24 cellular contexts compared by ENCODE assay signal in genomic region chr6:113620372-113620771, GRCh38.
"Had no signal": no experiment of that assay in that cellular context is flagged by ENCODE, and none has a peak within 500 bp of the region (broad histone marks: within the 10 kb centered on the region; RNA-seq: fewer than 3 reads in every experiment).

No MANE protein-coding gene starts in this region.

- ATAC-seq: body of pancreas; left lobe of liver; natural killer cell treated with Interleukin-12 subunit alpha and Interleukin-12 subunit beta and Interleukin-15 and Interleukin-18, amount 100 ng/mL, for 72 hours had no signal

- H3K9me3 Mint-ChIP-seq: activated B cell treated with CpG ODN at 0.5 μM for 24 hours; activated CD4-positive, alpha-beta memory T cell treated with anti-CD3 and anti-CD28 coated beads, Interleukin-2, amount 10 ng/mL, durations not matched to agents 7 days and 5 days; activated naive CD4-positive, alpha-beta T cell treated with anti-CD3 and anti-CD28 coated beads, Interleukin-2, amount 10 ng/mL, durations not matched to agents 7 days and 5 days; immature natural killer cell; mesothelial cell of epicardium; T-helper 1 cell treated with Interleukin-12 subunit alpha and Interleukin-12 subunit beta and Interleukin-4 antibody, amounts not matched to agents 30 μg/mL and 1 μg/mL, for 36 hours had no signal

- H3K4me3 Mint-ChIP-seq: activated B cell treated with CpG ODN at 0.5 μM for 24 hours; activated CD4-positive, alpha-beta memory T cell treated with anti-CD3 and anti-CD28 coated beads, Interleukin-2, amount 10 ng/mL, durations not matched to agents 7 days and 5 days; activated naive CD4-positive, alpha-beta T cell treated with anti-CD3 and anti-CD28 coated beads, Interleukin-2, amount 10 ng/mL, durations not matched to agents 7 days and 5 days; immature natural killer cell; mesothelial cell of epicardium; natural killer cell treated with Interleukin-12 subunit alpha and Interleukin-12 subunit beta and Interleukin-15 and Interleukin-18, amount 100 ng/mL, for 72 hours; T-helper 1 cell treated with Interleukin-12 subunit alpha and Interleukin-12 subunit beta and Interleukin-4 antibody, amounts not matched to agents 30 μg/mL and 1 μg/mL, for 36 hours had no signal

- H3K36me3 Mint-ChIP-seq: activated naive CD4-positive, alpha-beta T cell treated with anti-CD3 and anti-CD28 coated beads, Interleukin-2, amount 10 ng/mL, durations not matched to agents 7 days and 5 days; immature natural killer cell; mesothelial cell of epicardium; natural killer cell treated with Interleukin-12 subunit alpha and Interleukin-12 subunit beta and Interleukin-15 and Interleukin-18, amount 100 ng/mL, for 72 hours had no signal

- H3K27ac Mint-ChIP-seq: activated B cell treated with CpG ODN at 0.5 μM for 24 hours; activated CD4-positive, alpha-beta memory T cell treated with anti-CD3 and anti-CD28 coated beads, Interleukin-2, amount 10 ng/mL, durations not matched to agents 7 days and 5 days; activated naive CD4-positive, alpha-beta T cell treated with anti-CD3 and anti-CD28 coated beads, Interleukin-2, amount 10 ng/mL, durations not matched to agents 7 days and 5 days; immature natural killer cell; mesothelial cell of epicardium; natural killer cell treated with Interleukin-12 subunit alpha and Interleukin-12 subunit beta and Interleukin-15 and Interleukin-18, amount 100 ng/mL, for 72 hours; T-helper 1 cell treated with Interleukin-12 subunit alpha and Interleukin-12 subunit beta and Interleukin-4 antibody, amounts not matched to agents 30 μg/mL and 1 μg/mL, for 36 hours had no signal

- H3K27me3 Mint-ChIP-seq: activated B cell treated with CpG ODN at 0.5 μM for 24 hours; activated naive CD4-positive, alpha-beta T cell treated with anti-CD3 and anti-CD28 coated beads, Interleukin-2, amount 10 ng/mL, durations not matched to agents 7 days and 5 days had no signal

- DNase-seq: activated B cell treated with CpG ODN at 0.5 μM for 24 hours; activated CD4-positive, alpha-beta memory T cell treated with anti-CD3 and anti-CD28 coated beads, Interleukin-2, amount 10 ng/mL, durations not matched to agents 7 days and 5 days; activated CD4-positive, alpha-beta T cell treated with anti-CD3 and anti-CD28 coated beads for 4 hours; activated effector memory CD4-positive, alpha-beta T cell treated with anti-CD3 and anti-CD28 coated beads, Interleukin-2, amount 50 U/mL, for 16 hours; activated naive CD4-positive, alpha-beta T cell treated with anti-CD3 and anti-CD28 coated beads, Interleukin-2, amount 10 ng/mL, durations not matched to agents 7 days and 5 days; activated T-cell treated with anti-CD3 and anti-CD28 coated beads for 4 hours; amygdala; body of pancreas; dermis blood vessel endothelial cell; effector CD8-positive, alpha-beta T cell; erythroblast; immature natural killer cell; occipital lobe; retina; stimulated activated CD4-positive, alpha-beta T cell treated with anti-CD3 and anti-CD28 coated beads, Interleukin-2, amount 100 ng/mL, for 48 hours; stimulated activated CD8-positive, alpha-beta memory T cell treated with anti-CD3 and anti-CD28 coated beads, Interleukin-4, amount 100 ng/mL, for 48 hours; stimulated activated naive CD4-positive, alpha-beta T cell; T1000; testis; trophoblast cell had no signal

- H3K4me1 Mint-ChIP-seq: activated naive CD4-positive, alpha-beta T cell treated with anti-CD3 and anti-CD28 coated beads, Interleukin-2, amount 10 ng/mL, durations not matched to agents 7 days and 5 days; immature natural killer cell had no signal
